In the genomic region with DNA sequence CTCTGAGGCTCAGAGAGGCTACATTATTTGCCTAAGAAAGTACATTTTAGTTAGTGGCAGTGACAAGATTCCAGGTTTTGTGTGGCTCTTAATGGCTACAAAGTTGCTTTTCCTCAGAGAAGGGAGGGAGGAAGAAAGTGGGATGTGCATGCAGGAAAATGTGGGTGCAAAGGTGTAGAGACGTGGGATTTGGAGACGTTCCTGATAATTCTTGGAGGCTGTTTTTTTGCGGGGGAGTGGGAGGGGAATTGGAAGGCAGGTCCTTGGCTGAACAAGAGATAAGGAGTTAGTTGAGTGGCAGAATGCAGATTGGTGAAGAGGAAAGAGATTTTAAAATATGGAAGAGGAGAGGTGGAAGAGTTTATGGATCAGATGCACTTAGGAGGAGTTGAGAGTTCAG, we compare ENCODE assay signal across 38 cellular contexts.
"Had no signal": no experiment of that assay in that cellular context is flagged by ENCODE, and none has a peak within 500 bp of the region (broad histone marks: within the 10 kb centered on the region; RNA-seq: fewer than 3 reads in every experiment).

No MANE protein-coding gene starts in this region.

- ATAC-seq: activated naive CD4-positive, alpha-beta T cell treated with anti-CD3 and anti-CD28 coated beads, Interleukin-2, amount 50 U/mL, for 72 hours; activated naive CD8-positive, alpha-beta T cell treated with anti-CD3 and anti-CD28 coated beads, Interleukin-2, amount 50 U/mL, for 24 hours; activated T-cell treated with anti-CD3 and anti-CD28 coated beads, Interleukin-2, amount 50 U/mL, for 4 hours; activated T-cell treated with anti-CD3 and anti-CD28 coated beads, Interleukin-2, amount 50 U/mL, for 72 hours; activated T-helper 17 cell treated with anti-CD3 and anti-CD28 coated beads, Interleukin-2, amount 50 U/mL, for 72 hours; body of pancreas had no signal

- H3K4me3 Mint-ChIP-seq: activated naive CD4-positive, alpha-beta T cell treated with anti-CD3 and anti-CD28 coated beads for 36 hours; activated naive CD4-positive, alpha-beta T cell treated with anti-CD3 and anti-CD28 coated beads, Interleukin-2, amount 10 ng/mL, durations not matched to agents 7 days and 5 days; activated naive CD4-positive, alpha-beta T cell treated with anti-CD3 and anti-CD28 coated beads, Interleukin-2, amount 50 U/mL, for 24 hours; activated naive CD8-positive, alpha-beta T cell; activated naive CD8-positive, alpha-beta T cell treated with anti-CD3 and anti-CD28 coated beads for 36 hours; activated naive CD8-positive, alpha-beta T cell treated with anti-CD3 and anti-CD28 coated beads, Interleukin-2, amount 10 ng/mL, durations not matched to agents 7 days and 5 days; activated naive CD8-positive, alpha-beta T cell treated with anti-CD3 and anti-CD28 coated beads, Interleukin-2, amount 50 U/mL, for 24 hours; activated T-cell treated with anti-CD3 and anti-CD28 coated beads, Interleukin-2, amount 50 U/mL, for 24 hours; activated T-cell treated with anti-CD3 and anti-CD28 coated beads, Interleukin-2, amount 50 U/mL, for 4 hours; activated T-cell treated with anti-CD3 and anti-CD28 coated beads, Interleukin-2, amount 50 U/mL, for 72 hours; activated T-helper 1 cell treated with anti-CD3 and anti-CD28 coated beads, Interleukin-12 subunit alpha, Interleukin-12 subunit beta, Interleukin-2, Interleukin-4 antibody, amounts not matched to agents 30 ng/mL and 10 ng/mL and 1 ng/mL, durations not matched to agents 14 hours and 24 hours and 36 hours; activated T-helper 17 cell treated with anti-CD3 and anti-CD28 coated beads, Interleukin-2, amount 50 U/mL, for 72 hours; brain; central memory CD8-positive, alpha-beta T cell had no signal

- H3K4me1 Mint-ChIP-seq: activated naive CD4-positive, alpha-beta T cell treated with anti-CD3 and anti-CD28 coated beads, Interleukin-2, amount 10 ng/mL, durations not matched to agents 7 days and 5 days; activated naive CD4-positive, alpha-beta T cell treated with anti-CD3 and anti-CD28 coated beads, Interleukin-2, amount 50 U/mL, for 24 hours; activated naive CD8-positive, alpha-beta T cell treated with anti-CD3 and anti-CD28 coated beads for 36 hours; activated naive CD8-positive, alpha-beta T cell treated with anti-CD3 and anti-CD28 coated beads, Interleukin-2, amount 10 ng/mL, durations not matched to agents 7 days and 5 days; activated naive CD8-positive, alpha-beta T cell treated with anti-CD3 and anti-CD28 coated beads, Interleukin-2, amount 50 U/mL, for 24 hours; activated T-helper 17 cell treated with anti-CD3 and anti-CD28 coated beads, Interleukin-2, amount 50 U/mL, for 72 hours; central memory CD8-positive, alpha-beta T cell had no signal

- H3K9me3 Mint-ChIP-seq: activated naive CD4-positive, alpha-beta T cell treated with anti-CD3 and anti-CD28 coated beads for 36 hours; activated naive CD4-positive, alpha-beta T cell treated with anti-CD3 and anti-CD28 coated beads, Interleukin-2, amount 10 ng/mL, durations not matched to agents 7 days and 5 days; activated naive CD4-positive, alpha-beta T cell treated with anti-CD3 and anti-CD28 coated beads, Interleukin-2, amount 50 U/mL, for 24 hours; activated naive CD4-positive, alpha-beta T cell treated with anti-CD3 and anti-CD28 coated beads, Interleukin-2, amount 50 U/mL, for 72 hours; activated naive CD8-positive, alpha-beta T cell treated with anti-CD3 and anti-CD28 coated beads for 36 hours; activated naive CD8-positive, alpha-beta T cell treated with anti-CD3 and anti-CD28 coated beads, Interleukin-2, amount 10 ng/mL, durations not matched to agents 7 days and 5 days; activated naive CD8-positive, alpha-beta T cell treated with anti-CD3 and anti-CD28 coated beads, Interleukin-2, amount 50 U/mL, for 24 hours; activated T-cell treated with anti-CD3 and anti-CD28 coated beads, Interleukin-2, amount 50 U/mL, for 24 hours; activated T-cell treated with anti-CD3 and anti-CD28 coated beads, Interleukin-2, amount 50 U/mL, for 4 hours; activated T-cell treated with anti-CD3 and anti-CD28 coated beads, Interleukin-2, amount 50 U/mL, for 72 hours; activated T-helper 1 cell treated with anti-CD3 and anti-CD28 coated beads, Interleukin-12 subunit alpha, Interleukin-12 subunit beta, Interleukin-2, Interleukin-4 antibody, amounts not matched to agents 30 ng/mL and 10 ng/mL and 1 ng/mL, durations not matched to agents 14 hours and 24 hours and 36 hours; activated T-helper 17 cell treated with anti-CD3 and anti-CD28 coated beads, Interleukin-2, amount 50 U/mL, for 72 hours; activated T-helper 2 cell treated with anti-CD3 and anti-CD28 coated beads, Interferon-gamma antibody, Interleukin-2, Interleukin-4, amounts not matched to agents 10 μg/mL and 5 μg/mL and 100 μg/mL, durations not matched to agents 14 hours and 24 hours and 36 hours; brain; central memory CD8-positive, alpha-beta T cell had no signal

- H3K27ac Mint-ChIP-seq: activated naive CD4-positive, alpha-beta T cell treated with anti-CD3 and anti-CD28 coated beads for 36 hours; activated naive CD4-positive, alpha-beta T cell treated with anti-CD3 and anti-CD28 coated beads, Interleukin-2, amount 10 ng/mL, durations not matched to agents 7 days and 5 days; activated naive CD4-positive, alpha-beta T cell treated with anti-CD3 and anti-CD28 coated beads, Interleukin-2, amount 50 U/mL, for 24 hours; activated naive CD4-positive, alpha-beta T cell treated with anti-CD3 and anti-CD28 coated beads, Interleukin-2, amount 50 U/mL, for 72 hours; activated naive CD8-positive, alpha-beta T cell; activated naive CD8-positive, alpha-beta T cell treated with anti-CD3 and anti-CD28 coated beads for 36 hours; activated naive CD8-positive, alpha-beta T cell treated with anti-CD3 and anti-CD28 coated beads, Interleukin-2, amount 10 ng/mL, durations not matched to agents 7 days and 5 days; activated naive CD8-positive, alpha-beta T cell treated with anti-CD3 and anti-CD28 coated beads, Interleukin-2, amount 50 U/mL, for 24 hours; activated T-cell treated with anti-CD3 and anti-CD28 coated beads, Interleukin-2, amount 50 U/mL, for 24 hours; activated T-cell treated with anti-CD3 and anti-CD28 coated beads, Interleukin-2, amount 50 U/mL, for 72 hours; activated T-helper 1 cell treated with anti-CD3 and anti-CD28 coated beads, Interleukin-12 subunit alpha, Interleukin-12 subunit beta, Interleukin-2, Interleukin-4 antibody, amounts not matched to agents 30 ng/mL and 10 ng/mL and 1 ng/mL, durations not matched to agents 14 hours and 24 hours and 36 hours; activated T-helper 17 cell treated with anti-CD3 and anti-CD28 coated beads, Interleukin-2, amount 50 U/mL, for 72 hours; activated T-helper 2 cell treated with anti-CD3 and anti-CD28 coated beads, Interferon-gamma antibody, Interleukin-2, Interleukin-4, amounts not matched to agents 10 μg/mL and 5 μg/mL and 100 μg/mL, durations not matched to agents 14 hours and 24 hours and 36 hours had no signal

- H3K4me1 ChIP-seq: adrenal gland, ascending aorta, body of pancreas, breast epithelium had no signal

- H3K36me3 ChIP-seq: adrenal gland, ascending aorta, brain microvascular endothelial cell, breast epithelium, cardiac muscle cell had no signal

- H3K36me3 Mint-ChIP-seq: activated naive CD4-positive, alpha-beta T cell treated with anti-CD3 and anti-CD28 coated beads, Interleukin-2, amount 10 ng/mL, durations not matched to agents 7 days and 5 days; activated naive CD4-positive, alpha-beta T cell treated with anti-CD3 and anti-CD28 coated beads, Interleukin-2, amount 50 U/mL, for 24 hours; activated naive CD4-positive, alpha-beta T cell treated with anti-CD3 and anti-CD28 coated beads, Interleukin-2, amount 50 U/mL, for 72 hours; activated naive CD8-positive, alpha-beta T cell; activated naive CD8-positive, alpha-beta T cell treated with anti-CD3 and anti-CD28 coated beads for 36 hours; activated naive CD8-positive, alpha-beta T cell treated with anti-CD3 and anti-CD28 coated beads, Interleukin-2, amount 10 ng/mL, durations not matched to agents 7 days and 5 days; brain had no signal

- H3K9me3 ChIP-seq: adrenal gland, ascending aorta, body of pancreas, breast epithelium had no signal

- H3K4me3 ChIP-seq: adrenal gland, ascending aorta, body of pancreas, breast epithelium, cardiac muscle cell had no signal

- DNase-seq: activated effector memory CD4-positive, alpha-beta T cell treated with anti-CD3 and anti-CD28 coated beads, Interleukin-2, amount 50 U/mL, for 16 hours; activated effector memory CD4-positive, alpha-beta T cell treated with Interleukin-2 at 50 U/mL for 16 hours; activated gamma-delta T cell; activated gamma-delta T cell treated with Interleukin-2 at 50 U/mL for 16 hours; activated naive CD4-positive, alpha-beta T cell; activated naive CD4-positive, alpha-beta T cell treated with anti-CD3 and anti-CD28 coated beads for 36 hours; activated naive CD4-positive, alpha-beta T cell treated with anti-CD3 and anti-CD28 coated beads, Interleukin-2, amount 10 ng/mL, durations not matched to agents 7 days and 5 days; activated naive CD4-positive, alpha-beta T cell treated with anti-CD3 and anti-CD28 coated beads, Interleukin-2, amount 50 U/mL, for 16 hours; activated naive CD4-positive, alpha-beta T cell treated with Interleukin-2 at 50 U/mL for 16 hours; activated naive CD8-positive, alpha-beta T cell treated with anti-CD3 and anti-CD28 coated beads for 36 hours; activated naive CD8-positive, alpha-beta T cell treated with anti-CD3 and anti-CD28 coated beads, Interleukin-2, amount 10 ng/mL, durations not matched to agents 7 days and 5 days; activated naive CD8-positive, alpha-beta T cell treated with anti-CD3 and anti-CD28 coated beads, Interleukin-2, amount 50 U/mL, for 24 hours; activated T-cell treated with anti-CD3 and anti-CD28 coated beads, Interleukin-2, amount 50 U/mL, for 1 hour; activated T-cell treated with anti-CD3 and anti-CD28 coated beads, Interleukin-2, amount 50 U/mL, for 24 hours; activated T-cell treated with anti-CD3 and anti-CD28 coated beads, Interleukin-2, amount 50 U/mL, for 4 hours; activated T-cell treated with anti-CD3 and anti-CD28 coated beads, Interleukin-2, amount 50 U/mL, for 48 hours; activated T-cell treated with anti-CD3 and anti-CD28 coated beads, Interleukin-2, amount 50 U/mL, for 72 hours; adrenal gland; amniotic stem cell; amygdala; anterior cingulate cortex; aorta; body of pancreas; brain microvascular endothelial cell; caudate nucleus; central memory CD4-positive, alpha-beta T cell; cerebellar nuclear complex had no signal

- H3K27ac ChIP-seq: adrenal gland, ascending aorta, body of pancreas, brain microvascular endothelial cell, breast epithelium, cardiac muscle cell had no signal
